Comparison of ENCODE assay signal across 31 cellular contexts in genomic region chr4:33606951-33607350, GRCh38.
"Had no signal": no experiment of that assay in that cellular context is flagged by ENCODE, and none has a peak within 500 bp of the region (broad histone marks: within the 10 kb centered on the region; RNA-seq: fewer than 3 reads in every experiment).

No MANE protein-coding gene starts in this region.

- H3K27ac Mint-ChIP-seq: activated B cell treated with CpG ODN at 0.5 μM for 24 hours; activated CD4-positive, alpha-beta memory T cell treated with anti-CD3 and anti-CD28 coated beads, Interleukin-2, amount 10 ng/mL, durations not matched to agents 7 days and 5 days; activated CD4-positive, alpha-beta T cell treated with anti-CD3 and anti-CD28 coated beads, Interleukin-2, amount 10 ng/mL, durations not matched to agents 7 days and 5 days; activated naive CD4-positive, alpha-beta T cell treated with anti-CD3 and anti-CD28 coated beads, Interleukin-2, amount 10 ng/mL, durations not matched to agents 7 days and 5 days; activated naive CD4-positive, alpha-beta T cell treated with anti-CD3 and anti-CD28 coated beads, Interleukin-2, amount 50 U/mL, for 72 hours; activated naive CD8-positive, alpha-beta T cell treated with anti-CD3 and anti-CD28 coated beads, Interleukin-2, amount 10 ng/mL, durations not matched to agents 7 days and 5 days; activated T-cell treated with anti-CD3 and anti-CD28 coated beads, Interleukin-2, amount 50 U/mL, for 24 hours; activated T-cell treated with anti-CD3 and anti-CD28 coated beads, Interleukin-2, amount 50 U/mL, for 72 hours; effector memory CD8-positive, alpha-beta T cell; T-helper 17 cell; T-helper 2 cell treated with Interferon-gamma antibody and Interleukin-4, amounts not matched to agents 5 μg/mL and 100 μg/mL, for 36 hours had no signal

- H3K36me3 Mint-ChIP-seq: activated naive CD4-positive, alpha-beta T cell treated with anti-CD3 and anti-CD28 coated beads, Interleukin-2, amount 10 ng/mL, durations not matched to agents 7 days and 5 days; activated naive CD8-positive, alpha-beta T cell treated with anti-CD3 and anti-CD28 coated beads, Interleukin-2, amount 10 ng/mL, durations not matched to agents 7 days and 5 days had no signal

- H3K4me3 ChIP-seq: body of pancreas, esophagus muscularis mucosa, gastrocnemius medialis had no signal

- H3K27ac ChIP-seq: body of pancreas, esophagus muscularis mucosa, foreskin keratinocyte, gastrocnemius medialis, WERI-Rb-1 had no signal

- H3K27me3 ChIP-seq: body of pancreas, esophagus muscularis mucosa, foreskin keratinocyte, gastrocnemius medialis had no signal

- H3K4me1 Mint-ChIP-seq: activated B cell treated with CpG ODN at 0.5 μM for 24 hours; activated CD4-positive, alpha-beta memory T cell treated with anti-CD3 and anti-CD28 coated beads, Interleukin-2, amount 10 ng/mL, durations not matched to agents 7 days and 5 days; activated CD4-positive, alpha-beta T cell treated with anti-CD3 and anti-CD28 coated beads, Interleukin-2, amount 10 ng/mL, durations not matched to agents 7 days and 5 days; activated naive CD4-positive, alpha-beta T cell treated with anti-CD3 and anti-CD28 coated beads, Interleukin-2, amount 10 ng/mL, durations not matched to agents 7 days and 5 days; activated naive CD8-positive, alpha-beta T cell treated with anti-CD3 and anti-CD28 coated beads, Interleukin-2, amount 10 ng/mL, durations not matched to agents 7 days and 5 days; T-helper 17 cell had no signal

- H3K4me3 Mint-ChIP-seq: activated B cell treated with CpG ODN at 0.5 μM for 24 hours; activated CD4-positive, alpha-beta memory T cell treated with anti-CD3 and anti-CD28 coated beads, Interleukin-2, amount 10 ng/mL, durations not matched to agents 7 days and 5 days; activated CD4-positive, alpha-beta T cell treated with anti-CD3 and anti-CD28 coated beads, Interleukin-2, amount 10 ng/mL, durations not matched to agents 7 days and 5 days; activated naive CD4-positive, alpha-beta T cell treated with anti-CD3 and anti-CD28 coated beads, Interleukin-2, amount 10 ng/mL, durations not matched to agents 7 days and 5 days; activated naive CD8-positive, alpha-beta T cell treated with anti-CD3 and anti-CD28 coated beads, Interleukin-2, amount 10 ng/mL, durations not matched to agents 7 days and 5 days; activated T-cell treated with anti-CD3 and anti-CD28 coated beads, Interleukin-2, amount 50 U/mL, for 24 hours; activated T-cell treated with anti-CD3 and anti-CD28 coated beads, Interleukin-2, amount 50 U/mL, for 72 hours; effector memory CD8-positive, alpha-beta T cell; T-helper 17 cell; T-helper 2 cell treated with Interferon-gamma antibody and Interleukin-4, amounts not matched to agents 5 μg/mL and 100 μg/mL, for 36 hours had no signal

- H3K4me1 ChIP-seq: body of pancreas, esophagus muscularis mucosa, foreskin keratinocyte, gastrocnemius medialis had no signal

- DNase-seq: activated B cell treated with CpG ODN at 0.5 μM for 24 hours; activated CD4-positive, alpha-beta memory T cell treated with anti-CD3 and anti-CD28 coated beads, Interleukin-2, amount 10 ng/mL, durations not matched to agents 7 days and 5 days; activated CD4-positive, alpha-beta T cell treated with anti-CD3 and anti-CD28 coated beads, Interleukin-2, amount 10 ng/mL, durations not matched to agents 7 days and 5 days; activated CD4-positive, alpha-beta T cell treated with anti-CD3 and anti-CD28 coated beads, Interleukin-2, amount 50 U/mL, for 4 hours; activated CD8-positive, alpha-beta memory T cell treated with anti-CD3 and anti-CD28 coated beads, Interleukin-2, amount 50 U/mL, for 48 hours; activated gamma-delta T cell; activated naive CD4-positive, alpha-beta T cell; activated naive CD4-positive, alpha-beta T cell treated with anti-CD3 and anti-CD28 coated beads, Interleukin-2, amount 10 ng/mL, durations not matched to agents 7 days and 5 days; activated naive CD8-positive, alpha-beta T cell treated with anti-CD3 and anti-CD28 coated beads, Interleukin-2, amount 10 ng/mL, durations not matched to agents 7 days and 5 days; activated T-cell treated with anti-CD3 and anti-CD28 coated beads for 4 hours; activated T-cell treated with anti-CD3 and anti-CD28 coated beads, Interleukin-2, amount 50 U/mL, for 24 hours; activated T-cell treated with anti-CD3 and anti-CD28 coated beads, Interleukin-2, amount 50 U/mL, for 72 hours; amniotic stem cell; anterior cingulate cortex; body of pancreas; caudate nucleus; cortex of kidney; dermis blood vessel endothelial cell; effector CD4-positive, alpha-beta T cell; effector memory CD8-positive, alpha-beta T cell; erythroblast; foreskin keratinocyte; gastrocnemius medialis; T-helper 1 cell; T-helper 17 cell; T1000; WERI-Rb-1 had no signal

- H3K27me3 Mint-ChIP-seq: activated B cell treated with CpG ODN at 0.5 μM for 24 hours; activated CD4-positive, alpha-beta memory T cell treated with anti-CD3 and anti-CD28 coated beads, Interleukin-2, amount 10 ng/mL, durations not matched to agents 7 days and 5 days; activated CD4-positive, alpha-beta T cell treated with anti-CD3 and anti-CD28 coated beads, Interleukin-2, amount 10 ng/mL, durations not matched to agents 7 days and 5 days; activated naive CD4-positive, alpha-beta T cell treated with anti-CD3 and anti-CD28 coated beads, Interleukin-2, amount 10 ng/mL, durations not matched to agents 7 days and 5 days; activated naive CD8-positive, alpha-beta T cell treated with anti-CD3 and anti-CD28 coated beads, Interleukin-2, amount 10 ng/mL, durations not matched to agents 7 days and 5 days; activated T-cell treated with anti-CD3 and anti-CD28 coated beads, Interleukin-2, amount 50 U/mL, for 24 hours; effector memory CD8-positive, alpha-beta T cell; T-helper 17 cell had no signal

- H3K9me3 ChIP-seq: gastrocnemius medialis had no signal

- H3K36me3 ChIP-seq: esophagus muscularis mucosa, gastrocnemius medialis, WERI-Rb-1 had no signal

- ATAC-seq: activated CD4-positive, CD25-positive, alpha-beta regulatory T cell treated with anti-CD3 and anti-CD28 coated beads, Interleukin-2, amount 50 U/mL, for 24 hours; activated naive CD4-positive, alpha-beta T cell treated with anti-CD3 and anti-CD28 coated beads, Interleukin-2, amount 50 U/mL, for 72 hours; activated T-cell treated with anti-CD3 and anti-CD28 coated beads, Interleukin-2, amount 50 U/mL, for 72 hours; body of pancreas; effector memory CD8-positive, alpha-beta T cell; foreskin keratinocyte; gastrocnemius medialis; T-helper 17 cell had no signal
